28 cellular contexts compared by ENCODE assay signal in genomic region chr10:70140297-70140696, GRCh38.
"Had no signal": no experiment of that assay in that cellular context is flagged by ENCODE, and none has a peak within 500 bp of the region (broad histone marks: within the 10 kb centered on the region; RNA-seq: fewer than 3 reads in every experiment).

No MANE protein-coding gene starts in this region.

- H3K27me3 Mint-ChIP-seq: stimulated activated naive B cell treated with anti-CD40 and anti-IgM and Interleukin-4, amounts not matched to agents 10 μg/mL and 1 μg/mL and 100 μg/mL, for 72 hours; stimulated activated naive CD8-positive, alpha-beta T cell treated with anti-CD3 and anti-CD28 coated beads, Interleukin-15, Interleukin-2, amounts not matched to agents 100 ng/mL and 50 ng/mL, for 24 hours had no signal

- H3K9me3 Mint-ChIP-seq: natural killer cell; nephron; neural progenitor cell; stimulated activated naive B cell treated with anti-CD40 and anti-IgM and Interleukin-4, amounts not matched to agents 10 μg/mL and 1 μg/mL and 100 μg/mL, for 72 hours; stimulated activated naive CD8-positive, alpha-beta T cell treated with anti-CD3 and anti-CD28 coated beads, Interleukin-15, Interleukin-2, amounts not matched to agents 100 ng/mL and 50 ng/mL, for 24 hours had no signal

- H3K4me1 ChIP-seq: neural progenitor cell had no signal

- H3K4me3 Mint-ChIP-seq: natural killer cell; nephron; neural progenitor cell; stimulated activated naive B cell treated with anti-CD40 and anti-IgM and Interleukin-4, amounts not matched to agents 10 μg/mL and 1 μg/mL and 100 μg/mL, for 72 hours; stimulated activated naive CD8-positive, alpha-beta T cell treated with anti-CD3 and anti-CD28 coated beads, Interleukin-15, Interleukin-2, amounts not matched to agents 100 ng/mL and 50 ng/mL, for 24 hours had no signal

- H3K4me3 ChIP-seq: neural progenitor cell, ovary, psoas muscle, skin epidermis, smooth muscle cell, spleen, stomach, thoracic aorta, thyroid gland, tibial nerve, upper lobe of left lung, vagina had no signal

- H3K9ac ChIP-seq: neural progenitor cell, parathyroid adenoma had no signal

- H3K27ac ChIP-seq: neural progenitor cell, ovary, parathyroid adenoma, psoas muscle, spleen, stomach, thoracic aorta, thyroid gland, tibial nerve, upper lobe of left lung, vagina had no signal

- DNase-seq: natural killer cell; occipital lobe; ovary; psoas muscle; stimulated activated CD4-positive, alpha-beta T cell treated with anti-CD3 and anti-CD28 coated beads, Interleukin-12 subunit alpha, Interleukin-12 subunit beta, amount 100 ng/mL, for 4 hours; stimulated activated CD4-positive, alpha-beta T cell treated with anti-CD3 and anti-CD28 coated beads, Interleukin-1b, Interleukin-23, amount 100 ng/mL, for 48 hours; stimulated activated CD4-positive, alpha-beta T cell treated with anti-CD3 and anti-CD28 coated beads, Interleukin-4, amount 100 ng/mL, for 1 hour; stimulated activated CD4-positive, alpha-beta T cell treated with anti-CD3 and anti-CD28 coated beads, Interleukin-4, amount 100 ng/mL, for 4 hours; stimulated activated naive B cell treated with anti-CD40 and anti-IgM and Interleukin-4, amounts not matched to agents 10 μg/mL and 1 μg/mL and 100 μg/mL, for 72 hours; stimulated activated naive CD4-positive, alpha-beta T cell treated with Interleukin-2 at 50 U/mL for 16 hours; thyroid gland; trophoblast cell had no signal

- H3K36me3 ChIP-seq: neural progenitor cell, ovary, thoracic aorta had no signal

- H3K36me3 Mint-ChIP-seq: natural killer cell had no signal

- H3K4me2 ChIP-seq: neural progenitor cell, smooth muscle cell had no signal

- FAIRE-seq: urothelium cell line had no signal

- H3K27ac Mint-ChIP-seq: natural killer cell; nephron; neural progenitor cell; progenitor cell of endocrine pancreas; stimulated activated naive CD8-positive, alpha-beta T cell treated with anti-CD3 and anti-CD28 coated beads, Interleukin-15, Interleukin-2, amounts not matched to agents 100 ng/mL and 50 ng/mL, for 24 hours had no signal

- H3K27me3 ChIP-seq: neural progenitor cell, ovary, spleen, stomach, thyroid gland, tibial nerve, upper lobe of left lung, vagina had no signal

- H3K9me3 ChIP-seq: ovary, psoas muscle, spleen, stomach, thoracic aorta, thyroid gland, tibial nerve, upper lobe of left lung, vagina had no signal

- ATAC-seq: natural killer cell; psoas muscle; right cardiac atrium; sciatic nerve; stimulated activated naive B cell treated with anti-CD40 and anti-IgM and Interleukin-4, amounts not matched to agents 10 μg/mL and 1 μg/mL and 100 μg/mL, for 72 hours had no signal

- H2AFZ ChIP-seq: neural progenitor cell, parathyroid adenoma had no signal
